1 cellular context compared by ENCODE assay signal in genomic region chr3:72381584-72381983, GRCh38.
TF ChIP-seq lines count a peak whose summit lies in the region.

No MANE protein-coding gene starts in this region.

TF ChIP-seq in WTC11, 78 proteins besides CTCF, POLR2A, EP300 and RAD21 (continued from another document):
- TF ChIP-seq FOXP4 (CRISPR knock-in tag; IDR thresholded peaks at IDR 0.05) (no peak), MLX (CRISPR knock-in tag; IDR thresholded peaks at IDR 0.05) (no peak)
- TF ChIP-seq, protein P1, sequence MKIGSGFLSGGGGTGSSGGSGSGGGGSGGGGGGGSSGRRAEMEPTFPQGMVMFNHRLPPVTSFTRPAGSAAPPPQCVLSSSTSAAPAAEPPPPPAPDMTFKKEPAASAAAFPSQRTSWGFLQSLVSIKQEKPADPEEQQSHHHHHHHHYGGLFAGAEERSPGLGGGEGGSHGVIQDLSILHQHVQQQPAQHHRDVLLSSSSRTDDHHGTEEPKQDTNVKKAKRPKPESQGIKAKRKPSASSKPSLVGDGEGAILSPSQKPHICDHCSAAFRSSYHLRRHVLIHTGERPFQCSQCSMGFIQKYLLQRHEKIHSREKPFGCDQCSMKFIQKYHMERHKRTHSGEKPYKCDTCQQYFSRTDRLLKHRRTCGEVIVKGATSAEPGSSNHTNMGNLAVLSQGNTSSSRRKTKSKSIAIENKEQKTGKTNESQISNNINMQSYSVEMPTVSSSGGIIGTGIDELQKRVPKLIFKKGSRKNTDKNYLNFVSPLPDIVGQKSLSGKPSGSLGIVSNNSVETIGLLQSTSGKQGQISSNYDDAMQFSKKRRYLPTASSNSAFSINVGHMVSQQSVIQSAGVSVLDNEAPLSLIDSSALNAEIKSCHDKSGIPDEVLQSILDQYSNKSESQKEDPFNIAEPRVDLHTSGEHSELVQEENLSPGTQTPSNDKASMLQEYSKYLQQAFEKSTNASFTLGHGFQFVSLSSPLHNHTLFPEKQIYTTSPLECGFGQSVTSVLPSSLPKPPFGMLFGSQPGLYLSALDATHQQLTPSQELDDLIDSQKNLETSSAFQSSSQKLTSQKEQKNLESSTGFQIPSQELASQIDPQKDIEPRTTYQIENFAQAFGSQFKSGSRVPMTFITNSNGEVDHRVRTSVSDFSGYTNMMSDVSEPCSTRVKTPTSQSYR (CRISPR knock-in tag; IDR thresholded peaks at IDR 0.05) = no peak
